ENCODE assay signal across 1 cellular context in genomic region chr14:79702197-79702596, GRCh38.
TF ChIP-seq lines count a peak whose summit lies in the region.

No MANE protein-coding gene starts in this region.

TF ChIP-seq in IMR-90, 13 proteins besides CTCF, POLR2A, EP300 and RAD21 (continued from another document):
- no peak for TF ChIP-seq MAFK (IDR thresholded peaks at IDR 0.05; ENCODE audit: low read depth, low read length)
- TF ChIP-seq SMC3 (IDR thresholded peaks at IDR 0.05; ENCODE audit: low read depth, low read length) = no peak
- no peak for TF ChIP-seq MAZ (IDR thresholded peaks at IDR 0.05; ENCODE audit: borderline replicate concordance, low read depth, low read length)
- no peak for TF ChIP-seq CHD1 (IDR thresholded peaks at IDR 0.05; ENCODE audit: low read depth, low read length)
- no peak for TF ChIP-seq FOS (IDR thresholded peaks at IDR 0.05; ENCODE audit: low read depth, low read length)
- TF ChIP-seq NFE2L2 (IDR thresholded peaks at IDR 0.05; ENCODE audit: low read depth, low read length) = no peak
- no peak for TF ChIP-seq CEBPB (IDR thresholded peaks at IDR 0.05; ENCODE audit: low read depth, low read length)
- no peak for TF ChIP-seq BHLHE40 (IDR thresholded peaks at IDR 0.05; ENCODE audit: low read depth, low read length)
- TF ChIP-seq, protein P1, sequence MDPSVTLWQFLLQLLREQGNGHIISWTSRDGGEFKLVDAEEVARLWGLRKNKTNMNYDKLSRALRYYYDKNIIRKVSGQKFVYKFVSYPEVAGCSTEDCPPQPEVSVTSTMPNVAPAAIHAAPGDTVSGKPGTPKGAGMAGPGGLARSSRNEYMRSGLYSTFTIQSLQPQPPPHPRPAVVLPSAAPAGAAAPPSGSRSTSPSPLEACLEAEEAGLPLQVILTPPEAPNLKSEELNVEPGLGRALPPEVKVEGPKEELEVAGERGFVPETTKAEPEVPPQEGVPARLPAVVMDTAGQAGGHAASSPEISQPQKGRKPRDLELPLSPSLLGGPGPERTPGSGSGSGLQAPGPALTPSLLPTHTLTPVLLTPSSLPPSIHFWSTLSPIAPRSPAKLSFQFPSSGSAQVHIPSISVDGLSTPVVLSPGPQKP (IDR thresholded peaks at IDR 0.05; ENCODE audit: borderline replicate concordance, low read depth, low read length) = no peak
